1 cellular context compared by ENCODE assay signal in genomic region chr11:705646-706438, GRCh38.
A peak's percentile ranks its signal among the peaks of the same experiment; 100 is the strongest.
TF ChIP-seq lines count a peak whose summit lies in the region.

TSS of gene EPS8L2 (plus strand) at chr11:706231. CDS start at chr11:709408, 3,177 bp downstream.

TF ChIP-seq in WTC11, 78 proteins besides CTCF, POLR2A, EP300 and RAD21 (continued from another document):
- TF ChIP-seq, protein P1, sequence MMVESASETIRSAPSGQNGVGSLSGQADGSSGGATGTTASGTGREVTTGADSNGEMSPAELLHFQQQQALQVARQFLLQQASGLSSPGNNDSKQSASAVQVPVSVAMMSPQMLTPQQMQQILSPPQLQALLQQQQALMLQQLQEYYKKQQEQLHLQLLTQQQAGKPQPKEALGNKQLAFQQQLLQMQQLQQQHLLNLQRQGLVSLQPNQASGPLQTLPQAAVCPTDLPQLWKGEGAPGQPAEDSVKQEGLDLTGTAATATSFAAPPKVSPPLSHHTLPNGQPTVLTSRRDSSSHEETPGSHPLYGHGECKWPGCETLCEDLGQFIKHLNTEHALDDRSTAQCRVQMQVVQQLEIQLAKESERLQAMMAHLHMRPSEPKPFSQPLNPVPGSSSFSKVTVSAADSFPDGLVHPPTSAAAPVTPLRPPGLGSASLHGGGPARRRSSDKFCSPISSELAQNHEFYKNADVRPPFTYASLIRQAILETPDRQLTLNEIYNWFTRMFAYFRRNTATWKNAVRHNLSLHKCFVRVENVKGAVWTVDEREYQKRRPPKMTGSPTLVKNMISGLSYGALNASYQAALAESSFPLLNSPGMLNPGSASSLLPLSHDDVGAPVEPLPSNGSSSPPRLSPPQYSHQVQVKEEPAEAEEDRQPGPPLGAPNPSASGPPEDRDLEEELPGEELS (CRISPR knock-in tag; IDR thresholded peaks at IDR 0.05): no peak
- TF ChIP-seq, protein P2, sequence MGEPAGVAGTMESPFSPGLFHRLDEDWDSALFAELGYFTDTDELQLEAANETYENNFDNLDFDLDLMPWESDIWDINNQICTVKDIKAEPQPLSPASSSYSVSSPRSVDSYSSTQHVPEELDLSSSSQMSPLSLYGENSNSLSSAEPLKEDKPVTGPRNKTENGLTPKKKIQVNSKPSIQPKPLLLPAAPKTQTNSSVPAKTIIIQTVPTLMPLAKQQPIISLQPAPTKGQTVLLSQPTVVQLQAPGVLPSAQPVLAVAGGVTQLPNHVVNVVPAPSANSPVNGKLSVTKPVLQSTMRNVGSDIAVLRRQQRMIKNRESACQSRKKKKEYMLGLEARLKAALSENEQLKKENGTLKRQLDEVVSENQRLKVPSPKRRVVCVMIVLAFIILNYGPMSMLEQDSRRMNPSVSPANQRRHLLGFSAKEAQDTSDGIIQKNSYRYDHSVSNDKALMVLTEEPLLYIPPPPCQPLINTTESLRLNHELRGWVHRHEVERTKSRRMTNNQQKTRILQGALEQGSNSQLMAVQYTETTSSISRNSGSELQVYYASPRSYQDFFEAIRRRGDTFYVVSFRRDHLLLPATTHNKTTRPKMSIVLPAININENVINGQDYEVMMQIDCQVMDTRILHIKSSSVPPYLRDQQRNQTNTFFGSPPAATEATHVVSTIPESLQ (CRISPR knock-in tag; IDR thresholded peaks at IDR 0.05): no peak
- TF ChIP-seq MXD4 (CRISPR knock-in tag; IDR thresholded peaks at IDR 0.05; ENCODE audit: borderline replicate concordance) (no peak), ZNF423 (CRISPR knock-in tag; IDR thresholded peaks at IDR 0.05) (no peak), EMX1 (CRISPR knock-in tag; IDR thresholded peaks at IDR 0.05) (no peak), NR1H2 (CRISPR knock-in tag; IDR thresholded peaks at IDR 0.05) (no peak), ZNF671 (CRISPR knock-in tag; IDR thresholded peaks at IDR 0.05) (no peak), FOXP1 (CRISPR knock-in tag; IDR thresholded peaks at IDR 0.05; ENCODE audit: borderline replicate concordance) (peak; percentile 14; the same call in 1 of the 2 replicates), FOXK1 (CRISPR knock-in tag; IDR thresholded peaks at IDR 0.05) (no peak), IRF2 (CRISPR knock-in tag; IDR thresholded peaks at IDR 0.05; ENCODE audit: borderline replicate concordance, low read depth) (no peak), ZNF121 (CRISPR knock-in tag; IDR thresholded peaks at IDR 0.05) (no peak), SMAD3 (CRISPR knock-in tag; IDR thresholded peaks at IDR 0.05; ENCODE audit: borderline replicate concordance) (no peak), HMGXB4 (CRISPR knock-in tag; IDR thresholded peaks at IDR 0.05) (0 out of 2 replicates have a peak, but pooled peaks have one; percentile 42), NFATC4 (CRISPR knock-in tag; IDR thresholded peaks at IDR 0.05) (no peak), ZNF232 (CRISPR knock-in tag; IDR thresholded peaks at IDR 0.05) (no peak)
- TF ChIP-seq, protein P3, sequence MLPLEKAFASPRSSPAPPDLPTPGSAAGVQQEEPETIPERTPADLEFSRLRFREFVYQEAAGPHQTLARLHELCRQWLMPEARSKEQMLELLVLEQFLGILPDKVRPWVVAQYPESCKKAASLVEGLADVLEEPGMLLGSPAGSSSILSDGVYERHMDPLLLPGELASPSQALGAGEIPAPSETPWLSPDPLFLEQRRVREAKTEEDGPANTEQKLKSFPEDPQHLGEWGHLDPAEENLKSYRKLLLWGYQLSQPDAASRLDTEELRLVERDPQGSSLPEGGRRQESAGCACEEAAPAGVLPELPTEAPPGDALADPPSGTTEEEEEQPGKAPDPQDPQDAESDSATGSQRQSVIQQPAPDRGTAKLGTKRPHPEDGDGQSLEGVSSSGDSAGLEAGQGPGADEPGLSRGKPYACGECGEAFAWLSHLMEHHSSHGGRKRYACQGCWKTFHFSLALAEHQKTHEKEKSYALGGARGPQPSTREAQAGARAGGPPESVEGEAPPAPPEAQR (CRISPR knock-in tag; IDR thresholded peaks at IDR 0.05): no peak
